Comparison of ENCODE assay signal across 1 cellular context in genomic region chr14:71475916-71476315, GRCh38.
TF ChIP-seq lines count a peak whose summit lies in the region.

No MANE protein-coding gene starts in this region.

TF ChIP-seq in IMR-90, 13 proteins besides CTCF, POLR2A, EP300 and RAD21:
- no peak for TF ChIP-seq USF2 (IDR thresholded peaks at IDR 0.05; ENCODE audit: low read depth, low read length)
- no peak for TF ChIP-seq BHLHE40 (IDR thresholded peaks at IDR 0.05; ENCODE audit: low read depth, low read length)
- no peak for TF ChIP-seq MAZ (IDR thresholded peaks at IDR 0.05; ENCODE audit: borderline replicate concordance, low read depth, low read length)
- no peak for TF ChIP-seq CHD1 (IDR thresholded peaks at IDR 0.05; ENCODE audit: low read depth, low read length)
- TF ChIP-seq RFX5 (IDR thresholded peaks at IDR 0.05; ENCODE audit: low read depth, low read length): no peak
- TF ChIP-seq ELK1 (IDR thresholded peaks at IDR 0.05; ENCODE audit: borderline replicate concordance, low read depth, low read length): no peak
- TF ChIP-seq MXI1 (IDR thresholded peaks at IDR 0.05; ENCODE audit: borderline replicate concordance, low read depth, low read length): no peak
- no peak for TF ChIP-seq SMC3 (IDR thresholded peaks at IDR 0.05; ENCODE audit: low read depth, low read length)
TF ChIP-seq in IMR-90: peak in this region for 0.
